Comparison of ENCODE assay signal across 21 cellular contexts in genomic region chr14:24828486-24828885, GRCh38.
"Had no signal": no experiment of that assay in that cellular context is flagged by ENCODE, and none has a peak within 500 bp of the region (broad histone marks: within the 10 kb centered on the region; RNA-seq: fewer than 3 reads in every experiment).

No MANE protein-coding gene starts in this region.

- DNase-seq: KBM-7, NCI-H1092, NCI-H1105 treated with DMSO at 0.1 percent for 48 hours, NCI-H1417 treated with DMSO at 0.1 percent for 48 hours, NCI-H146, NCI-H1694 treated with DMSO at 0.1 percent for 48 hours, NCI-H1930, NCI-H2081, NCI-H2107, NCI-H2227 treated with DMSO at 0.1 percent for 48 hours, NCI-H446, NCI-H510A, NCI-H524 treated with DMSO at 0.1 percent for 48 hours, NCI-H69, NCI-H774, PC-3, SHP77, SK-N-SH, SW 1271 had no signal

- ATAC-seq: Panc1, PC-3 had no signal

- H3K9me2 ChIP-seq: SK-N-SH had no signal

- H3K9ac ChIP-seq: SK-N-SH had no signal

- H3K4me2 ChIP-seq: SK-N-SH had no signal

- H3K27ac ChIP-seq: RWPE1 had no signal

- H3K9me3 ChIP-seq: SK-N-SH had no signal
